2 cellular contexts compared by ENCODE assay signal in genomic region chr4:26342328-26343040, GRCh38.
TF ChIP-seq lines count a peak whose summit lies in the region.

No MANE protein-coding gene starts in this region.

TF ChIP-seq in HEK293T, 16 proteins besides CTCF, POLR2A, EP300 and RAD21 (continued from another document):
- TF ChIP-seq L3MBTL2 (conservative IDR thresholded peaks at IDR 0.05) (no peak), LEF1 (IDR thresholded peaks at IDR 0.05; ENCODE audit: borderline replicate concordance) (no peak), TARDBP (IDR thresholded peaks at IDR 0.05) (no peak)

TF ChIP-seq in HepG2, 621 proteins besides CTCF, POLR2A, EP300 and RAD21 (continued from another document):
- TF ChIP-seq HNF1A (IDR thresholded peaks at IDR 0.05; ENCODE audit: low read depth) (no peak), HNF1A (CRISPR knock-in tag; IDR thresholded peaks at IDR 0.05; ENCODE audit: borderline replicate concordance) (no peak), ZFP62 (CRISPR knock-in tag; IDR thresholded peaks at IDR 0.05) (no peak), HINFP (CRISPR knock-in tag; IDR thresholded peaks at IDR 0.05; ENCODE audit: low read depth) (no peak), ZNF646 (CRISPR knock-in tag; IDR thresholded peaks at IDR 0.05) (no peak), ZSCAN20 (CRISPR knock-in tag; IDR thresholded peaks at IDR 0.05; ENCODE audit: borderline replicate concordance) (no peak), NFIB (CRISPR knock-in tag; IDR thresholded peaks at IDR 0.05; ENCODE audit: borderline replicate concordance) (no peak), KDM3A (CRISPR knock-in tag; IDR thresholded peaks at IDR 0.05; ENCODE audit: low read depth) (no peak)
- TF ChIP-seq, protein P1, sequence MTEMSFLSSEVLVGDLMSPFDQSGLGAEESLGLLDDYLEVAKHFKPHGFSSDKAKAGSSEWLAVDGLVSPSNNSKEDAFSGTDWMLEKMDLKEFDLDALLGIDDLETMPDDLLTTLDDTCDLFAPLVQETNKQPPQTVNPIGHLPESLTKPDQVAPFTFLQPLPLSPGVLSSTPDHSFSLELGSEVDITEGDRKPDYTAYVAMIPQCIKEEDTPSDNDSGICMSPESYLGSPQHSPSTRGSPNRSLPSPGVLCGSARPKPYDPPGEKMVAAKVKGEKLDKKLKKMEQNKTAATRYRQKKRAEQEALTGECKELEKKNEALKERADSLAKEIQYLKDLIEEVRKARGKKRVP (CRISPR knock-in tag; IDR thresholded peaks at IDR 0.05), result no peak
- TF ChIP-seq, protein P2, sequence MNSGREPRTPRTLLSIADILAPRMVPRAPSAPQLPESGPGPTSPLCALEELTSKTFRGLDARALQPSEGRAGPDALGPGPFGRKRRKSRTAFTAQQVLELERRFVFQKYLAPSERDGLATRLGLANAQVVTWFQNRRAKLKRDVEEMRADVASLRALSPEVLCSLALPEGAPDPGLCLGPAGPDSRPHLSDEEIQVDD (CRISPR knock-in tag; IDR thresholded peaks at IDR 0.05; ENCODE audit: borderline replicate concordance), result no peak
TF ChIP-seq in HepG2: peak in this region for 0.
